9 cellular contexts compared by ENCODE assay signal in genomic region chr11:76233936-76234703, GRCh38. TPM values are rescaled to one million over a fixed set of nuclear protein-coding genes. Genes with fewer than 3 reads are reported as not detected.
DNase-seq lines count a peak whose midpoint lies in the region; ATAC-seq and TF ChIP-seq lines count a peak whose summit lies in the region.
"Had no signal": no experiment of that assay in that cellular context is flagged by ENCODE, and none has a peak within 500 bp of the region (broad histone marks: within the 10 kb centered on the region; RNA-seq: fewer than 3 reads in every experiment).

No MANE protein-coding gene starts in this region.

- peak overlapping the region; percentile 84 to 85 for H3K27ac ChIP-seq in left lung
- H3K27ac ChIP-seq in subcutaneous abdominal adipose tissue (ENCODE audit: low read depth, low read length) = peak overlapping the region; percentile 88

- peaks cover 5 to 24% of the 10 kb centered on the region in 2 donors for H3K4me1 ChIP-seq in left lung
- peaks cover 4 to 41% (median 33%) of the 10 kb centered on the region in 5 donors for H3K4me1 ChIP-seq in subcutaneous abdominal adipose tissue (ENCODE audit: control insufficient read depth in 5 of 5, insufficient read depth in 5 of 5, low read length in 5 of 5)

- peak overlapping the region in 4 of 5 donors; percentile 53 to 85 (median 70) for H3K9ac ChIP-seq in subcutaneous abdominal adipose tissue (ENCODE audit: low read length in 5 of 5)

- no peaks in the 10 kb centered on the region for H3K9me3 ChIP-seq in left lung
- no peaks in the 10 kb centered on the region for H3K9me3 ChIP-seq in subcutaneous abdominal adipose tissue (ENCODE audit: control insufficient read depth in 5 of 5, low read length in 5 of 5)

- no peak for TF ChIP-seq CTCF in left lung (IDR thresholded peaks at IDR 0.05)

- peak; percentile 34 for ATAC-seq in GM21529 (IDR thresholded peaks at IDR 0.05; ENCODE audit: unreplicated experiment)
- ATAC-seq in left lung = peak; percentile 25

- peak overlapping the region; percentile 61 to 73 for H3K4me3 ChIP-seq in left lung
- peak overlapping the region; percentile 89 to 96 (median 91) for H3K4me3 ChIP-seq in subcutaneous abdominal adipose tissue (ENCODE audit: low read depth in 1 of 5, low read length in 5 of 5)

- no peaks in the 10 kb centered on the region for H3K27me3 ChIP-seq in left lung
- no peaks in the 10 kb centered on the region for H3K27me3 ChIP-seq in subcutaneous abdominal adipose tissue (ENCODE audit: control insufficient read depth in 5 of 5, insufficient read depth in 4 of 5, low read length in 5 of 5)

- intact Hi-C loops in left lung (cut with DNase I) = no loop called here

- DNase-seq in CD1c-positive myeloid dendritic cell (ENCODE audit: extremely low spot score) (peak; percentile 76), cerebellum (ENCODE audit: low spot score) (peak; percentile 56), left lung (peak; percentile 63 to 78), HUDEP-2 (lab: John Stamatoyannopoulos, UW; ENCODE audit: unreplicated experiment in 76 of 76) (no peak), SW 1271 (lab: John Stamatoyannopoulos, UW) (no peak)

- H3K36me3 ChIP-seq in left lung (no peaks in the 10 kb centered on the region), subcutaneous abdominal adipose tissue (ENCODE audit: control insufficient read depth in 5 of 5, insufficient read depth in 5 of 5, low read length in 5 of 5) (no peaks in the 10 kb centered on the region)

TF ChIP-seq in PFSK-1, 5 proteins besides CTCF, POLR2A, EP300 and RAD21:
- TF ChIP-seq TAF1 (IDR thresholded peaks at IDR 0.05; ENCODE audit: borderline replicate concordance, insufficient read depth, low read length) = no peak
- TF ChIP-seq FOXP2 (optimal IDR thresholded peaks at IDR 0.05; ENCODE audit: borderline replicate concordance, extremely low read depth, extremely low read length, insufficient read depth) = no peak
- no peak for TF ChIP-seq REST (IDR thresholded peaks at IDR 0.05; ENCODE audit: insufficient read depth in 1 of 2, low read depth in 2 of 2, low read length in 2 of 2)
- no peak for TF ChIP-seq POLR2AphosphoS5 (IDR thresholded peaks at IDR 0.05; ENCODE audit: low read depth, low read length)
- TF ChIP-seq SIN3A (IDR thresholded peaks at IDR 0.05; ENCODE audit: borderline replicate concordance, insufficient read depth, low read length) = peak; percentile 56; the same call in 1 of the 2 replicates
TF ChIP-seq in PFSK-1: peak in this region for 1.

RNA-seq across cellular contexts. Expression of gene WNT11, which starts 27.8 kb away (rescaled TPM):
- polyA plus RNA-seq in PFSK-1 (2012; ENCODE audit: insufficient read length, low read depth) = 0.19 TPM
- total RNA-seq in cerebellum (11.0 TPM), left lung (1 to 10 TPM; 1.3 to 4.8 TPM)
- total RNA-seq: T-helper 2 cell treated with Interferon-gamma antibody and Interleukin-4, amounts not matched to agents 100 ng/mL and 5 ng/mL, for 36 hours had no signal

Comparison
In these comparisons a context has a peak if more than half of its experiments do, and no peak if none do; other contexts are left out.
1. DNase-seq: peak in CD1c-positive myeloid dendritic cell (single experiment), cerebellum (single experiment) and left lung (2 of 2); none in HUDEP-2 (0 of 76) and SW 1271 (0 of 2).